ENCODE assay signal across 1 cellular context in genomic region chr2:53770264-53770663, GRCh38.
TF ChIP-seq lines count a peak whose summit lies in the region.

No MANE protein-coding gene starts in this region.

TF ChIP-seq in GM23338, 12 proteins besides CTCF, POLR2A, EP300 and RAD21 (continued from another document):
- TF ChIP-seq, protein P1, sequence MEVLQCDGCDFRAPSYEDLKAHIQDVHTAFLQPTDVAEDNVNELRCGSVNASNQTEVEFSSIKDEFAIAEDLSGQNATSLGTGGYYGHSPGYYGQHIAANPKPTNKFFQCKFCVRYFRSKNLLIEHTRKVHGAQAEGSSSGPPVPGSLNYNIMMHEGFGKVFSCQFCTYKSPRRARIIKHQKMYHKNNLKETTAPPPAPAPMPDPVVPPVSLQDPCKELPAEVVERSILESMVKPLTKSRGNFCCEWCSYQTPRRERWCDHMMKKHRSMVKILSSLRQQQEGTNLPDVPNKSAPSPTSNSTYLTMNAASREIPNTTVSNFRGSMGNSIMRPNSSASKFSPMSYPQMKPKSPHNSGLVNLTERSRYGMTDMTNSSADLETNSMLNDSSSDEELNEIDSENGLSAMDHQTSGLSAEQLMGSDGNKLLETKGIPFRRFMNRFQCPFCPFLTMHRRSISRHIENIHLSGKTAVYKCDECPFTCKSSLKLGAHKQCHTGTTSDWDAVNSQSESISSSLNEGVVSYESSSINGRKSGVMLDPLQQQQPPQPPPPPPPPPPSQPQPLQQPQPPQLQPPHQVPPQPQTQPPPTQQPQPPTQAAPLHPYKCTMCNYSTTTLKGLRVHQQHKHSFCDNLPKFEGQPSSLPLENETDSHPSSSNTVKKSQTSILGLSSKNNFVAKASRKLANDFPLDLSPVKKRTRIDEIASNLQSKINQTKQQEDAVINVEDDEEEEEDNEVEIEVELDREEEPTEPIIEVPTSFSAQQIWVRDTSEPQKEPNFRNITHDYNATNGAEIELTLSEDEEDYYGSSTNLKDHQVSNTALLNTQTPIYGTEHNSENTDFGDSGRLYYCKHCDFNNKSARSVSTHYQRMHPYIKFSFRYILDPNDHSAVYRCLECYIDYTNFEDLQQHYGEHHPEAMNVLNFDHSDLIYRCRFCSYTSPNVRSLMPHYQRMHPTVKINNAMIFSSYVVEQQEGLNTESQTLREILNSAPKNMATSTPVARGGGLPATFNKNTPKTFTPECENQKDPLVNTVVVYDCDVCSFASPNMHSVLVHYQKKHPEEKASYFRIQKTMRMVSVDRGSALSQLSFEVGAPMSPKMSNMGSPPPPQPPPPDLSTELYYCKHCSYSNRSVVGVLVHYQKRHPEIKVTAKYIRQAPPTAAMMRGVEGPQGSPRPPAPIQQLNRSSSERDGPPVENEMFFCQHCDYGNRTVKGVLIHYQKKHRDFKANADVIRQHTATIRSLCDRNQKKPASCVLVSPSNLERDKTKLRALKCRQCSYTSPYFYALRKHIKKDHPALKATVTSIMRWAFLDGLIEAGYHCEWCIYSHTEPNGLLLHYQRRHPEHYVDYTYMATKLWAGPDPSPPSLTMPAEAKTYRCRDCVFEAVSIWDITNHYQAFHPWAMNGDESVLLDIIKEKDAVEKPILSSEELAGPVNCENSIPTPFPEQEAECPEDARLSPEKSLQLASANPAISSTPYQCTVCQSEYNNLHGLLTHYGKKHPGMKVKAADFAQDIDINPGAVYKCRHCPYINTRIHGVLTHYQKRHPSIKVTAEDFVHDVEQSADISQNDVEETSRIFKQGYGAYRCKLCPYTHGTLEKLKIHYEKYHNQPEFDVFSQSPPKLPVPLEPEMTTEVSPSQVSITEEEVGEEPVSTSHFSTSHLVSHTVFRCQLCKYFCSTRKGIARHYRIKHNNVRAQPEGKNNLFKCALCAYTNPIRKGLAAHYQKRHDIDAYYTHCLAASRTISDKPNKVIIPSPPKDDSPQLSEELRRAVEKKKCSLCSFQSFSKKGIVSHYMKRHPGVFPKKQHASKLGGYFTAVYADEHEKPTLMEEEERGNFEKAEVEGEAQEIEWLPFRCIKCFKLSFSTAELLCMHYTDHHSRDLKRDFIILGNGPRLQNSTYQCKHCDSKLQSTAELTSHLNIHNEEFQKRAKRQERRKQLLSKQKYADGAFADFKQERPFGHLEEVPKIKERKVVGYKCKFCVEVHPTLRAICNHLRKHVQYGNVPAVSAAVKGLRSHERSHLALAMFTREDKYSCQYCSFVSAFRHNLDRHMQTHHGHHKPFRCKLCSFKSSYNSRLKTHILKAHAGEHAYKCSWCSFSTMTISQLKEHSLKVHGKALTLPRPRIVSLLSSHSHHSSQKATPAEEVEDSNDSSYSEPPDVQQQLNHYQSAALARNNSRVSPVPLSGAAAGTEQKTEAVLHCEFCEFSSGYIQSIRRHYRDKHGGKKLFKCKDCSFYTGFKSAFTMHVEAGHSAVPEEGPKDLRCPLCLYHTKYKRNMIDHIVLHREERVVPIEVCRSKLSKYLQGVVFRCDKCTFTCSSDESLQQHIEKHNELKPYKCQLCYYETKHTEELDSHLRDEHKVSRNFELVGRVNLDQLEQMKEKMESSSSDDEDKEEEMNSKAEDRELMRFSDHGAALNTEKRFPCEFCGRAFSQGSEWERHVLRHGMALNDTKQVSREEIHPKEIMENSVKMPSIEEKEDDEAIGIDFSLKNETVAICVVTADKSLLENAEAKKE (CRISPR knock-in tag; IDR thresholded peaks at IDR 0.05) = no peak
- TF ChIP-seq ZNF331 (CRISPR knock-in tag; IDR thresholded peaks at IDR 0.05; ENCODE audit: low read depth) (no peak), ZNF114 (CRISPR knock-in tag; IDR thresholded peaks at IDR 0.05) (no peak), POLR2AphosphoS5 (IDR thresholded peaks at IDR 0.05; ENCODE audit: low read depth) (no peak), NANOG (IDR thresholded peaks at IDR 0.05; ENCODE audit: borderline replicate concordance) (no peak)
